ENCODE assay signal across 8 cellular contexts in the genomic region with DNA sequence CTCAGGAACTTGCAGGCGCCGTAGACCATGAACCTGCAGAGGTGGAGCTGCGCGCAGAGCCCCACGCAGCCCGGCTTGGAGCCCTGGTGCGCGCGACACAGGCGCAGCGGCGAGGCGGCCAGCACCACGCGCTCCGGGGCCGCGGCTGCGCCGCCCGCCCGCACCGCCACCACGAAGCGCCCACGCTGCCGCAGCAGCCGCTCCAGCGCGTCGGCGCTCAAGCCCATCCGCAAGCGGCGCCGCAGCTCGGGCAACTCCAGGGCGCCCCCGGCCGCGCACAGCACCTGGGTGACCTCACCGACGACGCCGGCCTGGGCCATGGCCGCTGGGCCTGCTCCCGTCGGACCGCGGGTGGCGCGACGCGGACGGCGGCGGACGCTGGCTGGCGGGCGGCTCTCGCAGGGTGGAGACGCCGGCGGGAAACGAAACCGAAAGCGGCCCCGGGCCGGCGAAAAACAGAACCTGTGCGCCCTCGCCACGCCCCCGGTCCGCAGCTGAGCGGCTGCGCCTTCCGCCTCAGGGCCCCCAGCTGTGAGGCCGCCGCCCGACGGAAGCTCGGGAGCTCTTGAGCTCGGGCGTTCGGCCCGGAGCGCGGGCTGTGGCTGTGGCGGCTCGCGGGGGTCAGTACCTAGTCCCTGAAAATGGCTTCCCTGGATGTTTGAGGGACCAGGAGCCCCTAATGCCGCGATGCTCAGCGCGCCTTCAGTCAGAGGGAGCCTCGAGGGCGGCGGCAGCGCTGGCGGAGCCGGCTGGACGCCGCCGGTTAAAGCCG. TPM values are rescaled to one million over a fixed set of nuclear protein-coding genes. Genes with fewer than 3 reads are reported as not detected.
DNase-seq lines count a peak whose midpoint lies in the region; ATAC-seq and TF ChIP-seq lines count a peak whose summit lies in the region.

A gene with protein sequence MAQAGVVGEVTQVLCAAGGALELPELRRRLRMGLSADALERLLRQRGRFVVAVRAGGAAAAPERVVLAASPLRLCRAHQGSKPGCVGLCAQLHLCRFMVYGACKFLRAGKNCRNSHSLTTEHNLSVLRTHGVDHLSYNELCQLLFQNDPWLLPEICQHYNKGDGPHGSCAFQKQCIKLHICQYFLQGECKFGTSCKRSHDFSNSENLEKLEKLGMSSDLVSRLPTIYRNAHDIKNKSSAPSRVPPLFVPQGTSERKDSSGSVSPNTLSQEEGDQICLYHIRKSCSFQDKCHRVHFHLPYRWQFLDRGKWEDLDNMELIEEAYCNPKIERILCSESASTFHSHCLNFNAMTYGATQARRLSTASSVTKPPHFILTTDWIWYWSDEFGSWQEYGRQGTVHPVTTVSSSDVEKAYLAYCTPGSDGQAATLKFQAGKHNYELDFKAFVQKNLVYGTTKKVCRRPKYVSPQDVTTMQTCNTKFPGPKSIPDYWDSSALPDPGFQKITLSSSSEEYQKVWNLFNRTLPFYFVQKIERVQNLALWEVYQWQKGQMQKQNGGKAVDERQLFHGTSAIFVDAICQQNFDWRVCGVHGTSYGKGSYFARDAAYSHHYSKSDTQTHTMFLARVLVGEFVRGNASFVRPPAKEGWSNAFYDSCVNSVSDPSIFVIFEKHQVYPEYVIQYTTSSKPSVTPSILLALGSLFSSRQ (minus strand): TSS at position 424 of the 772 bp plus-strand sequence. CDS start 104 bp downstream, at position 320.

- H3K79me2 ChIP-seq in SU-DHL-6 (ENCODE audit: insufficient read depth, low read length): no peaks in the 10 kb centered on the region

- H3K9me3 ChIP-seq in SU-DHL-6 (ENCODE audit: insufficient read depth, low read length) (peaks cover 20% of the 10 kb centered on the region), upper lobe of left lung (peaks cover 7 to 12% (median 10%) of the 10 kb centered on the region in 4 donors)

- H3K36me3 ChIP-seq in SU-DHL-6 (ENCODE audit: low read length) (no peaks in the 10 kb centered on the region), upper lobe of left lung (no peaks in the 10 kb centered on the region)

- H3K4me1 ChIP-seq in upper lobe of left lung: peaks cover 33 to 48% (median 39%) of the 10 kb centered on the region in 4 donors

- H3K4me3 ChIP-seq in SU-DHL-6 (ENCODE audit: insufficient read depth, low read length, poor library complexity, severe bottlenecking) (peak within 1 kb of the TSS; percentile 45), upper lobe of left lung (peak within 1 kb of the TSS; percentile 75 to 87 (median 78))

- H3K4me1 Mint-ChIP-seq in activated naive CD8-positive, alpha-beta T cell treated with anti-CD3 and anti-CD28 coated beads, Interleukin-2, amount 10 ng/mL, durations not matched to agents 7 days and 5 days: peaks cover 40% of the 10 kb centered on the region

- H4K20me1 ChIP-seq in SU-DHL-6 (ENCODE audit: low read depth, low read length): no peaks in the 10 kb centered on the region

- H3K9me2 ChIP-seq in SU-DHL-6 (replicated peaks; ENCODE audit: insufficient read depth, low read length): no peaks in the 10 kb centered on the region

- H3K27me3 ChIP-seq in SU-DHL-6 (ENCODE audit: low read length) (no peaks in the 10 kb centered on the region), upper lobe of left lung (no peaks in the 10 kb centered on the region)

- peak in 3 of 4 donors; percentile 35 to 84 (median 73) for TF ChIP-seq POLR2A in upper lobe of left lung (IDR thresholded peaks at IDR 0.05)

- H3K27me3 Mint-ChIP-seq in activated naive CD8-positive, alpha-beta T cell treated with anti-CD3 and anti-CD28 coated beads, Interleukin-2, amount 10 ng/mL, durations not matched to agents 7 days and 5 days: no peaks in the 10 kb centered on the region

- peaks cover 39% of the 10 kb centered on the region for H3K36me3 Mint-ChIP-seq in activated naive CD8-positive, alpha-beta T cell treated with anti-CD3 and anti-CD28 coated beads, Interleukin-2, amount 10 ng/mL, durations not matched to agents 7 days and 5 days

- H3K27ac Mint-ChIP-seq in activated naive CD8-positive, alpha-beta T cell treated with anti-CD3 and anti-CD28 coated beads, Interleukin-2, amount 10 ng/mL, durations not matched to agents 7 days and 5 days: peak within 1 kb of the TSS; percentile 95

- TF ChIP-seq CTCF in SU-DHL-6 (IDR thresholded peaks at IDR 0.05; ENCODE audit: insufficient read depth, low read length, poor library complexity, severe bottlenecking) (no peak), upper lobe of left lung (IDR thresholded peaks at IDR 0.05) (no peak)

- no peak within 1 kb of the TSS for H3K9ac ChIP-seq in SU-DHL-6 (ENCODE audit: low read length)

- ATAC-seq in activated naive CD8-positive, alpha-beta T cell treated with anti-CD3 and anti-CD28 coated beads, Interleukin-2, amount 10 ng/mL, durations not matched to agents 7 days and 5 days (ENCODE audit: low read depth): peak; percentile 81
- ATAC-seq in upper lobe of left lung (ENCODE audit: low FRiP score in 2 of 2): peak; percentile 90 to 97

- intact Hi-C loops in cardiac septum (cut with DNase I) (loop anchor here (10.0 kb wide), 1 partner anchor 262 kb away; no protein-coding TSS in a partner anchor), posterior cingulate gyrus (cut with DNase I) (no loop called here)

- H3K27ac ChIP-seq in SU-DHL-6 (ENCODE audit: low read depth, low read length): no peak within 1 kb of the TSS
- H3K27ac ChIP-seq in upper lobe of left lung: peak within 1 kb of the TSS; percentile 92 to 98 (median 94)

- H3F3A ChIP-seq in SU-DHL-6 (ENCODE audit: insufficient read depth): no peaks in the 10 kb centered on the region

- peaks cover 17% of the 10 kb centered on the region for H3K9me3 Mint-ChIP-seq in activated naive CD8-positive, alpha-beta T cell treated with anti-CD3 and anti-CD28 coated beads, Interleukin-2, amount 10 ng/mL, durations not matched to agents 7 days and 5 days

- DNase-seq in ELR (ENCODE audit: low read depth) (peak; percentile 83), H4 (ENCODE audit: low spot score) (peak; percentile 87), LoVo (ENCODE audit: low spot score) (peak; percentile 97), cardiac septum (ENCODE audit: low spot score) (peak; percentile 97), posterior cingulate gyrus (peak in 8 of 10 donors; percentile 18 to 91 (median 51)), upper lobe of left lung (peak; percentile 96 to 99)
- DNase-seq in activated naive CD8-positive, alpha-beta T cell treated with anti-CD3 and anti-CD28 coated beads, Interleukin-2, amount 10 ng/mL, durations not matched to agents 7 days and 5 days: peak; percentile 95

- H3K4me2 ChIP-seq in SU-DHL-6 (ENCODE audit: low read depth, low read length, poor library complexity, severe bottlenecking): peak within 1 kb of the TSS; percentile 52

- POLR2A ChIA-PET in activated naive CD8-positive, alpha-beta T cell treated with anti-CD3 and anti-CD28 coated beads, Interleukin-2, amount 10 ng/mL, durations not matched to agents 7 days and 5 days (lab: Charles Lee): interaction anchor here (0.6 to 2.2 kb wide), 11 partner anchors 12 to 703 kb away, joined by 3 to 7 read pairs (median 3); a partner anchor contains a TSS

- no peak within 1 kb of the TSS for H2AFZ ChIP-seq in SU-DHL-6 (ENCODE audit: low read depth, low read length, severe bottlenecking)

- peak within 1 kb of the TSS; percentile 95 for H3K4me3 Mint-ChIP-seq in activated naive CD8-positive, alpha-beta T cell treated with anti-CD3 and anti-CD28 coated beads, Interleukin-2, amount 10 ng/mL, durations not matched to agents 7 days and 5 days

- no peak for TF ChIP-seq EP300 in upper lobe of left lung (IDR thresholded peaks at IDR 0.05)

- 0 to 4% methylated on average over 9 to 32 of the region's 106 CpGs for WGBS in upper lobe of left lung, 2 donors

RNA-seq across cellular contexts. Expression of the gene that starts here (rescaled TPM):
- 26.7 and 27.3 TPM in 2 replicates for total RNA-seq in H4 (2014; rRNA removed; shearing (Covaris generic))
- total RNA-seq in activated naive CD8-positive, alpha-beta T cell treated with anti-CD3 and anti-CD28 coated beads, Interleukin-2, amount 10 ng/mL, durations not matched to agents 7 days and 5 days: 100 to 1,000 TPM; 125 to 126 TPM
- total RNA-seq in cardiac septum (12.5 TPM), upper lobe of left lung (100 to 1,000 TPM in 3 of 6 donors, 10 to 100 TPM in 3; 74.8 to 151 (median 100) TPM)
